Comparison of ENCODE assay signal across 11 cellular contexts in genomic region chr2:42051168-42052125, GRCh38. TPM values are rescaled to one million over a fixed set of nuclear protein-coding genes. Genes with fewer than 3 reads are reported as not detected.
DNase-seq lines count a peak whose midpoint lies in the region; ATAC-seq and TF ChIP-seq lines count a peak whose summit lies in the region.
"Had no signal": no experiment of that assay in that cellular context is flagged by ENCODE, and none has a peak within 500 bp of the region (broad histone marks: within the 10 kb centered on the region; RNA-seq: fewer than 3 reads in every experiment).

No MANE protein-coding gene starts in this region.

- H2AFZ ChIP-seq in fibroblast of lung (ENCODE audit: low read length): no peak overlapping the region

- peaks cover 85% of the 10 kb centered on the region for H3K4me1 Mint-ChIP-seq in nephron progenitor cell

- H3K4me3 ChIP-seq in cardiac muscle cell: peak overlapping the region; percentile 98
- H3K4me3 ChIP-seq in fibroblast of lung (replicated peaks in 1 of 4; ENCODE audit: control extremely low read depth in 1 of 4, insufficient read depth in 1 of 4, low read depth in 3 of 4, low read length in 4 of 4): peak overlapping the region in 2 of 4 experiments; percentile 84 to 100
- H3K4me3 ChIP-seq in upper lobe of right lung: peak overlapping the region; percentile 63

- intact Hi-C loops in Right ventricle myocardium inferior (cut with DNase I): no loop called here
- intact Hi-C loops in upper lobe of right lung (cut with DNase I): no loop called here

- H3K36me3 ChIP-seq in cardiac muscle cell (peaks cover 14% of the 10 kb centered on the region), fibroblast of lung (ENCODE audit: control insufficient read depth, insufficient read depth, low read length) (peaks cover 14% of the 10 kb centered on the region), upper lobe of right lung (peaks cover 8% of the 10 kb centered on the region)

- no peaks in the 10 kb centered on the region for H3K9me3 ChIP-seq in cardiac muscle cell (ENCODE audit: low read depth)
- H3K9me3 ChIP-seq in fibroblast of lung (ENCODE audit: control insufficient read depth, insufficient read depth, low read depth, low read length): no peaks in the 10 kb centered on the region
- H3K9me3 ChIP-seq in upper lobe of right lung: no peaks in the 10 kb centered on the region

- H3K27ac Mint-ChIP-seq in nephron progenitor cell: peak overlapping the region; percentile 32
- H3K27ac Mint-ChIP-seq: activated B cell treated with CpG ODN at 0.5 μM for 24 hours had no signal

- H3K9me3 Mint-ChIP-seq in nephron progenitor cell: no peaks in the 10 kb centered on the region
- H3K9me3 Mint-ChIP-seq: activated B cell treated with CpG ODN at 0.5 μM for 24 hours had no signal

- H3K36me3 Mint-ChIP-seq in nephron progenitor cell (ENCODE audit: low read depth): peaks cover 27% of the 10 kb centered on the region

- TF ChIP-seq CTCF in cardiac muscle cell (IDR thresholded peaks at IDR 0.05; ENCODE audit: low read depth, low read length): no peak
- TF ChIP-seq CTCF in fibroblast of lung (conservative IDR thresholded peaks at IDR 0.05 in 1 of 2, IDR thresholded peaks at IDR 0.05 in 1 of 2; ENCODE audit: low read depth in 1 of 2, low read length in 2 of 2): no peak
- no peak for TF ChIP-seq CTCF in nephron progenitor cell (IDR thresholded peaks at IDR 0.05)
- no peak for TF ChIP-seq CTCF in upper lobe of right lung (IDR thresholded peaks at IDR 0.05)

- peaks cover 29% of the 10 kb centered on the region for H3K79me2 ChIP-seq in fibroblast of lung (ENCODE audit: control insufficient read depth, insufficient read depth, low read length)

- no peak overlapping the region for H3K9ac ChIP-seq in fibroblast of lung (ENCODE audit: insufficient read depth, low read length)

- H3K27ac ChIP-seq in cardiac muscle cell (peak overlapping the region; percentile 92), fibroblast of lung (ENCODE audit: insufficient read depth, low read length) (no peak overlapping the region), upper lobe of right lung (peak overlapping the region; percentile 76)

- H3K4me1 ChIP-seq in cardiac muscle cell (ENCODE audit: low read depth) (peaks cover 61% of the 10 kb centered on the region), fibroblast of lung (ENCODE audit: control insufficient read depth, extremely low read depth, insufficient read depth, low read length) (peaks cover 17% of the 10 kb centered on the region), upper lobe of right lung (peaks cover 26% of the 10 kb centered on the region)

- peaks cover 32% of the 10 kb centered on the region for H3K27me3 Mint-ChIP-seq in nephron progenitor cell (ENCODE audit: low read depth, poor library complexity)

- ATAC-seq in Right ventricle myocardium inferior: no peak
- ATAC-seq in upper lobe of right lung: no peak
- no peak for ATAC-seq in HG03025 (IDR thresholded peaks at IDR 0.05; ENCODE audit: low FRiP score, unreplicated experiment)
- no peak for ATAC-seq in GM21515 (IDR thresholded peaks at IDR 0.05; ENCODE audit: unreplicated experiment)

- DNase-seq in cardiac muscle cell (ENCODE audit: low read depth in 1 of 2, low spot score in 1 of 2): peak in 1 of 2 donors; percentile 46
- no peak for DNase-seq in Right ventricle myocardium inferior (ENCODE audit: missing footprints)
- DNase-seq in fibroblast of lung (ENCODE audit: low read depth in 2 of 2): no peak
- DNase-seq in nephron progenitor cell: no peak
- no peak for DNase-seq in upper lobe of right lung
- DNase-seq in COR-L47 (lab: John Stamatoyannopoulos, UW): no peak
- DNase-seq: activated B cell treated with CpG ODN at 0.5 μM for 24 hours, NCI-H446 treated with DMSO at 0.1 percent for 48 hours, small intestine had no signal

- no peaks in the 10 kb centered on the region for H3K27me3 ChIP-seq in cardiac muscle cell
- H3K27me3 ChIP-seq in fibroblast of lung (ENCODE audit: control insufficient read depth, insufficient read depth, low read length): peaks cover 7% of the 10 kb centered on the region
- no peaks in the 10 kb centered on the region for H3K27me3 ChIP-seq in upper lobe of right lung

- no peaks in the 10 kb centered on the region for H4K20me1 ChIP-seq in fibroblast of lung (ENCODE audit: control insufficient read depth, extremely low read depth, insufficient read depth, low read length)

- H3K4me2 ChIP-seq in fibroblast of lung (ENCODE audit: extremely low read depth, insufficient read depth, low read length): peak overlapping the region; percentile 64

- H3K4me3 Mint-ChIP-seq in nephron progenitor cell: peak overlapping the region; percentile 90
- H3K4me3 Mint-ChIP-seq: activated B cell treated with CpG ODN at 0.5 μM for 24 hours had no signal

RNA-seq across cellular contexts. Expression of gene PKDCC, which starts 3.6 kb away (rescaled TPM):
- 169 and 228 TPM in 2 replicates for total RNA-seq in cardiac muscle cell
- polyA plus RNA-seq in cardiac muscle cell: 157 and 185 TPM in 2 replicates
- 114 TPM for total RNA-seq in Right ventricle myocardium inferior
- 63.9 and 70.1 TPM in 2 replicates for total RNA-seq in fibroblast of lung
- polyA plus RNA-seq in fibroblast of lung: 48.4 and 70.3 TPM in 2 replicates
- 31.1 and 43.1 TPM in 2 replicates for polyA plus RNA-seq in fibroblast of lung (2012)
- polyA minus RNA-seq in fibroblast of lung (ENCODE audit: low replicate concordance): 51.4 and 159 TPM in 2 replicates
- 65.5 TPM for total RNA-seq in upper lobe of right lung
- total RNA-seq: activated B cell treated with CpG ODN at 0.5 μM for 24 hours had no signal
